Comparison of ENCODE assay signal across 25 cellular contexts in the genomic region with DNA sequence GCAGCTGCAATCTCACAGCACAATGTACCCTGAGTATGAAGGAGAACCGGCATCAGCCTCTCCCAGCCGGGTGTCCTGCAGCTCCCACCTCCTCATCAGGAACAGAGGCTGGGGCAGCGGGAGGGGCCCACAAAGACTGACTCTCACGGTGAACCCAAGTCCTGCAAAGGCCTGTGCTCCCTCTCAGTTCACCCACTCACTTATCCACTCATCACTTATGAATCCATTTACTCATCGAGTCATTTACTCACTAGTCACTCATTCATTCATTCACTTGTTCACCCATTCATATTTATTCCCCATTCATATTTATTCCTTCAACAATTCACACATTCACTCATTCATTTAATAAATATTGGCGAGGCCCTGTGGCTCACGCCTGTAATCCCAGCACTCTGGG. TPM values are rescaled to one million over a fixed set of nuclear protein-coding genes. Genes with fewer than 3 reads are reported as not detected.
DNase-seq lines count a peak whose midpoint lies in the region; ATAC-seq, FAIRE-seq and TF ChIP-seq lines count a peak whose summit lies in the region.
"Had no signal": no experiment of that assay in that cellular context is flagged by ENCODE, and none has a peak within 500 bp of the region (broad histone marks: within the 10 kb centered on the region; RNA-seq: fewer than 3 reads in every experiment).

No MANE protein-coding gene starts in this region.

- H2BK5ac ChIP-seq in H1 (ENCODE audit: low read depth, low read length), result no peak overlapping the region; the same call in 1 of the 2 replicates

- no peak overlapping the region for H3K4me3 ChIP-seq in H1 (ENCODE audit: extremely low read depth in 1 of 4, insufficient read depth in 2 of 4, low read depth in 3 of 4, low read length in 4 of 4)
- H3K4me3 ChIP-seq in mesodermal cell (ENCODE audit: extremely low read depth, insufficient read depth, low read length, poor library complexity, severe bottlenecking), result no peak overlapping the region
- H3K4me3 ChIP-seq in upper lobe of right lung, result no peak overlapping the region
- H3K4me3 ChIP-seq: BLaER1, SJSA1 had no signal

- peak overlapping the region; percentile 60; the same call in 1 of the 2 replicates for H3K18ac ChIP-seq in H1 (ENCODE audit: extremely low read depth, low read length)

- H2BK120ac ChIP-seq in H1 (replicated peaks; ENCODE audit: low read depth, low read length), result no peak overlapping the region

- no peak overlapping the region for H3K4me2 ChIP-seq in H1 (ENCODE audit: insufficient read depth in 1 of 2, low read depth in 2 of 2, low read length in 2 of 2)
- H3K4me2 ChIP-seq: BLaER1, KMS-11 had no signal

- no peak overlapping the region for H3K56ac ChIP-seq in H1 (replicated peaks; ENCODE audit: insufficient read length, low read depth, low read length)

- no peak for TF ChIP-seq EP300 in H1 (IDR thresholded peaks at IDR 0.05; ENCODE audit: borderline replicate concordance in 1 of 2, low read depth in 2 of 2, low read length in 2 of 2)

- H2BK15ac ChIP-seq in H1 (ENCODE audit: low read length), result no peak overlapping the region

- no peak overlapping the region for H3K23ac ChIP-seq in H1 (ENCODE audit: insufficient read length)

- H2BK12ac ChIP-seq in H1 (ENCODE audit: low read depth, low read length), result no peak overlapping the region; the same call in 1 of the 2 replicates

- H3K9ac ChIP-seq in H1 (replicated peaks in 1 of 4; ENCODE audit: extremely low read depth in 1 of 4, low read depth in 3 of 4, low read length in 3 of 4), result no peak overlapping the region
- H3K9ac ChIP-seq: BLaER1, KMS-11 had no signal

- no peak overlapping the region for H2AK5ac ChIP-seq in H1 (ENCODE audit: low read depth, low read length)

- no peak overlapping the region for H3K4ac ChIP-seq in H1 (replicated peaks; ENCODE audit: insufficient read length, low read depth, low read length)

- ATAC-seq in upper lobe of right lung, result no peak
- ATAC-seq in HG03095 (IDR thresholded peaks at IDR 0.05; ENCODE audit: unreplicated experiment), result no peak
- ATAC-seq: Panc1 had no signal

- no peak overlapping the region for H4K5ac ChIP-seq in H1 (ENCODE audit: insufficient read length, low read depth, low read length)

- H3K27ac ChIP-seq in H1 (ENCODE audit: low read depth, low read length) (no peak overlapping the region), mesodermal cell (ENCODE audit: low read depth, low read length, severe bottlenecking) (peak overlapping the region; percentile 62), upper lobe of right lung (peak overlapping the region; percentile 36)
- H3K27ac ChIP-seq: BLaER1, KMS-11, SJSA1 had no signal

- peaks cover 3% of the 10 kb centered on the region for H3K23me2 ChIP-seq in H1 (ENCODE audit: low read depth, low read length)

- no peak for TF ChIP-seq RAD21 in H1 (IDR thresholded peaks at IDR 0.05 in 1 of 2, conservative IDR thresholded peaks at IDR 0.05 in 1 of 2; ENCODE audit: low read depth in 2 of 2, low read length in 2 of 2)

- no peak overlapping the region for H2AFZ ChIP-seq in H1 (ENCODE audit: low read length)

- H4K8ac ChIP-seq in H1 (ENCODE audit: extremely low read depth, insufficient read depth, low read length), result no peak overlapping the region; the same call in 1 of the 2 replicates

- peaks cover 18 to 19% of the 10 kb centered on the region in 2 experiments for H4K20me1 ChIP-seq in H1 (replicated peaks in 1 of 2; ENCODE audit: control insufficient read depth in 1 of 2, insufficient read depth in 2 of 2, low read length in 2 of 2)

- 71% methylated on average over 7 of the region's 7 CpGs; no CpG with 5 or more reads in 1 of the 2 experiments for WGBS in H1 (ENCODE audit: extremely low coverage in 1 of 2, insufficient coverage in 1 of 2, insufficient read length in 1 of 2, insufficient replicate concordance in 2 of 2, low coverage in 1 of 2, low lambda C conversion rate in 2 of 2, missing lambda C conversion rate in 1 of 2), 2 experiments
- 62 to 64% methylated on average over 7 of the region's 7 CpGs for WGBS in mesodermal cell (ENCODE audit: insufficient coverage in 2 of 2), 2 experiments

- TF ChIP-seq CTCF in H1 (IDR thresholded peaks at IDR 0.05; ENCODE audit: control extremely low read depth in 1 of 3, insufficient read depth in 1 of 3, low read depth in 1 of 3, low read length in 3 of 3) (no peak), upper lobe of right lung (IDR thresholded peaks at IDR 0.05) (no peak)

- TF ChIP-seq POLR2A in H1 (IDR thresholded peaks at IDR 0.05; ENCODE audit: control extremely low read depth in 1 of 2, low read depth in 2 of 2, low read length in 2 of 2), result no peak

- H3K79me2 ChIP-seq in H1 (ENCODE audit: control insufficient read depth in 1 of 2, insufficient read depth in 2 of 2, low read length in 2 of 2), result peaks cover 3 to 91% of the 10 kb centered on the region in 2 experiments

- no peak overlapping the region for H2BK20ac ChIP-seq in H1 (ENCODE audit: low read length)

- CTCF ChIA-PET in H1 (lab: Charles Lee; ENCODE audit: partially characterized antibody), result interaction anchor here (0.8 to 1.8 kb wide), 2 partner anchors 32 to 406 kb away, joined by 3 to 5 read pairs; no protein-coding TSS in a partner anchor

- H4K91ac ChIP-seq in H1 (replicated peaks; ENCODE audit: insufficient read length, low read length), result no peak overlapping the region

- H3K36me3 ChIP-seq in H1 (ENCODE audit: control insufficient read depth in 2 of 4, insufficient read depth in 4 of 4, low read length in 3 of 4) (no peaks in the 10 kb centered on the region), mesodermal cell (ENCODE audit: control insufficient read depth, insufficient read depth, low read length) (peaks cover 9% of the 10 kb centered on the region), upper lobe of right lung (no peaks in the 10 kb centered on the region)
- H3K36me3 ChIP-seq: SJSA1 had no signal

- peaks cover 10 to 30% (median 13%) of the 10 kb centered on the region in 4 experiments for H3K4me1 ChIP-seq in H1 (replicated peaks in 1 of 4; ENCODE audit: control insufficient read depth in 3 of 4, insufficient read depth in 4 of 4, low read length in 3 of 4)
- peaks cover 11% of the 10 kb centered on the region for H3K4me1 ChIP-seq in mesodermal cell (ENCODE audit: control insufficient read depth, insufficient read depth, low read length, poor library complexity, severe bottlenecking)
- peaks cover 4% of the 10 kb centered on the region for H3K4me1 ChIP-seq in upper lobe of right lung
- H3K4me1 ChIP-seq: Caco-2 had no signal

- H3K9me3 ChIP-seq in H1 (ENCODE audit: insufficient read depth in 2 of 2, low read depth in 1 of 2, low read length in 1 of 2) (no peaks in the 10 kb centered on the region), mesodermal cell (ENCODE audit: control insufficient read depth, low read length) (no peaks in the 10 kb centered on the region), upper lobe of right lung (no peaks in the 10 kb centered on the region)
- H3K9me3 ChIP-seq: BLaER1, Caco-2, SJSA1 had no signal

- H3K79me1 ChIP-seq in H1 (ENCODE audit: low read depth, low read length), result peaks cover 24% of the 10 kb centered on the region

- intact Hi-C loops in upper lobe of right lung (cut with DNase I), result no loop called here

- no peak for FAIRE-seq in H1 (lab: Jason Lieb, UNC)
- FAIRE-seq: G401.6, GM12892 had no signal

- POLR2A ChIA-PET in H1 (lab: Charles Lee; ENCODE audit: partially characterized antibody), result interaction anchor here (0.9 to 2.1 kb wide), 5 partner anchors 8 to 15 kb away, joined by 3 to 9 read pairs (median 3); no protein-coding TSS in a partner anchor

- no peak overlapping the region for H3K14ac ChIP-seq in H1 (ENCODE audit: insufficient read length)

- no peaks in the 10 kb centered on the region for H3K27me3 ChIP-seq in H1 (replicated peaks in 1 of 4; ENCODE audit: control insufficient read depth in 3 of 4, extremely low read depth in 1 of 4, insufficient read depth in 3 of 4, low read length in 3 of 4)
- peaks cover 1% of the 10 kb centered on the region for H3K27me3 ChIP-seq in upper lobe of right lung
- H3K27me3 ChIP-seq: BLaER1, SJSA1 had no signal

- DNase-seq in RKO (ENCODE audit: low spot score) (peak; percentile 51), H1 (ENCODE audit: low read depth in 1 of 2, low spot score in 2 of 2) (no peak), upper lobe of right lung (no peak), C1 segment of cervical spinal cord (lab: John Stamatoyannopoulos, UW) (no peak), NCI-H748 treated with DMSO at 0.1 percent for 48 hours (lab: John Stamatoyannopoulos, UW) (no peak)
- DNase-seq: ACHN; Caco-2; CD4-positive, alpha-beta memory T cell; DMS153; HFFc6; NCI-H1092 treated with DMSO at 0.1 percent for 48 hours; NCI-H146; NCI-H2029 treated with DMSO at 0.1 percent for 48 hours; NCI-H226; NCI-H510A treated with DMSO at 0.1 percent for 48 hours; NCI-H774 had no signal

TF ChIP-seq in H1, 55 proteins besides CTCF, POLR2A, EP300 and RAD21 (continues in another document):
- TF ChIP-seq SIX5 (IDR thresholded peaks at IDR 0.05; ENCODE audit: low read depth, low read length), result no peak
- no peak for TF ChIP-seq ASH2L (IDR thresholded peaks at IDR 0.05; ENCODE audit: low read length)
- no peak for TF ChIP-seq SP1 (IDR thresholded peaks at IDR 0.05; ENCODE audit: low read depth, low read length)
- no peak for TF ChIP-seq RXRA (IDR thresholded peaks at IDR 0.05; ENCODE audit: insufficient read depth, low read depth, low read length)
- no peak for TF ChIP-seq GTF2F1 (IDR thresholded peaks at IDR 0.05; ENCODE audit: borderline replicate concordance, low read depth, low read length)
- no peak for TF ChIP-seq CHD1 (IDR thresholded peaks at IDR 0.05; ENCODE audit: low read depth, low read length)
- TF ChIP-seq POU5F1 (IDR thresholded peaks at IDR 0.05; ENCODE audit: low read depth, low read length), result no peak
- no peak for TF ChIP-seq GABPA (IDR thresholded peaks at IDR 0.05; ENCODE audit: borderline replicate concordance, insufficient read depth, low read length)
- no peak for TF ChIP-seq HDAC2 (IDR thresholded peaks at IDR 0.05; ENCODE audit: borderline replicate concordance in 1 of 2, low read depth in 2 of 2, low read length in 2 of 2)
- TF ChIP-seq SP4 (IDR thresholded peaks at IDR 0.05; ENCODE audit: low read length), result no peak
- no peak for TF ChIP-seq SIRT6 (IDR thresholded peaks at IDR 0.05; ENCODE audit: low read length)
- TF ChIP-seq TAF1 (IDR thresholded peaks at IDR 0.05; ENCODE audit: low read depth, low read length), result no peak

RNA-seq across cellular contexts. Expression of gene ZNF423, which starts 11.5 kb away (rescaled TPM):
- total RNA-seq in H1 (2021; fragmentation: NEBNext Ultra II Directional; extraction: Animal tissue kit (Norgen Biotek cat#: 25700)), result 52.3 and 55.0 TPM in 2 replicates
- polyA plus RNA-seq in H1 (2011; rRNA removed), result 38.2 and 41.2 TPM in 2 replicates
- polyA plus RNA-seq in H1 (2011; cell fraction: cytosol; rRNA removed), result 21.9 TPM
- 39.6 TPM for polyA plus RNA-seq in H1 (2011; cell fraction: nucleus; rRNA removed)
- 39.6 to 51.6 TPM (median 48.3 TPM) in 4 replicates for polyA plus RNA-seq in H1 (2012, experiment 1 of 2)
- polyA plus RNA-seq in H1 (2012, experiment 2 of 2), result 33.1 TPM
- polyA plus RNA-seq in H1 (2013, experiment 1 of 2), result 24.8 TPM
- polyA plus RNA-seq in H1 (2013, experiment 2 of 2), result 27.0 TPM
- polyA minus RNA-seq in H1 (2011; rRNA and poly(A)+ RNA removed), result 47.8 and 68.0 TPM in 2 replicates
- 46.3 TPM for polyA minus RNA-seq in H1 (2011; cell fraction: cytosol; rRNA and poly(A)+ RNA removed)
- 49.0 TPM for polyA minus RNA-seq in H1 (2011; cell fraction: nucleus; rRNA and poly(A)+ RNA removed)
- 20.3 TPM for polyA plus RNA-seq in mesodermal cell (2013, experiment 1 of 2)
- polyA plus RNA-seq in mesodermal cell (2013, experiment 2 of 2), result 16.5 TPM
- total RNA-seq in upper lobe of right lung, result 11.9 TPM
- total RNA-seq: CD4-positive, alpha-beta memory T cell; HFFc6; HT1080 had no signal
- polyA plus RNA-seq: CD4-positive, alpha-beta memory T cell had no signal
